Comparison of ENCODE assay signal across 10 cellular contexts in genomic region chr11:12163181-12163841, GRCh38. TPM values are rescaled to one million over a fixed set of nuclear protein-coding genes. Genes with fewer than 3 reads are reported as not detected.
DNase-seq lines count a peak whose midpoint lies in the region; ATAC-seq and TF ChIP-seq lines count a peak whose summit lies in the region.
"Had no signal": no experiment of that assay in that cellular context is flagged by ENCODE, and none has a peak within 500 bp of the region (broad histone marks: within the 10 kb centered on the region; RNA-seq: fewer than 3 reads in every experiment).

No MANE protein-coding gene starts in this region.

- H3K27me3 ChIP-seq in stomach, result no peaks in the 10 kb centered on the region
- no peaks in the 10 kb centered on the region for H3K27me3 ChIP-seq in CD8-positive, alpha-beta T cell (ENCODE audit: insufficient read depth, low read length)

- H3K4me1 Mint-ChIP-seq in CD8-positive, alpha-beta T cell (ENCODE audit: low read depth), result no peaks in the 10 kb centered on the region

- DNase-seq in HT1080 (ENCODE audit: low read depth) (peak; percentile 79), amniotic epithelial cell (ENCODE audit: low read depth) (peak; percentile 61), left cardiac atrium (peak; percentile 65), stomach (no peak), GOT3 (lab: John Stamatoyannopoulos, UW) (no peak)
- no peak for DNase-seq in CD8-positive, alpha-beta T cell
- DNase-seq: activated CD4-positive, alpha-beta T cell treated with anti-CD3 and anti-CD28 coated beads for 4 hours; NCI-H2171 had no signal

- H3K27ac Mint-ChIP-seq in CD8-positive, alpha-beta T cell, result no peak overlapping the region

- H3K4me3 Mint-ChIP-seq in CD8-positive, alpha-beta T cell, result no peak overlapping the region

- no peaks in the 10 kb centered on the region for H3K9me3 Mint-ChIP-seq in CD8-positive, alpha-beta T cell

- no peak for TF ChIP-seq CTCF in stomach (IDR thresholded peaks at IDR 0.05)
- TF ChIP-seq CTCF in CD8-positive, alpha-beta T cell (IDR thresholded peaks at IDR 0.05), result no peak

- peaks cover 16 to 44% (median 30%) of the 10 kb centered on the region in 4 donors for H3K36me3 ChIP-seq in stomach
- H3K36me3 ChIP-seq in CD8-positive, alpha-beta T cell (ENCODE audit: insufficient read depth, low read length), result no peaks in the 10 kb centered on the region

- H3K27ac ChIP-seq in stomach, result peak overlapping the region in 4 of 5 donors; percentile 85 to 91 (median 87)
- H3K27ac ChIP-seq in CD8-positive, alpha-beta T cell (ENCODE audit: low read depth, low read length), result no peak overlapping the region

- H3K36me3 Mint-ChIP-seq in CD8-positive, alpha-beta T cell, result no peaks in the 10 kb centered on the region

- H3K4me3 ChIP-seq in stomach, result no peak overlapping the region
- no peak overlapping the region for H3K4me3 ChIP-seq in CD8-positive, alpha-beta T cell (ENCODE audit: low read depth, low read length)

- POLR2A ChIA-PET in CD8-positive, alpha-beta T cell (lab: Charles Lee), result interaction anchor here (1.0 to 1.5 kb wide), 3 partner anchors 16 to 76 kb away, joined by 3 to 4 read pairs (median 4); no protein-coding TSS in a partner anchor

- intact Hi-C loops in left cardiac atrium (cut with DNase I), result loop anchor here in 1 of 2 donors (10.0 kb wide), 1 partner anchor 61 kb away; no protein-coding TSS in a partner anchor
- intact Hi-C loops in stomach (cut with DNase I; ENCODE audit: low total_unique reads), result no loop called here
- intact Hi-C loops in CD8-positive, alpha-beta T cell (cut with DNase I, micrococcal nuclease), result loop anchor here in 1 of 2 experiments (2.0 kb wide), 1 partner anchor 73 kb away; no protein-coding TSS in a partner anchor

- H3K27me3 Mint-ChIP-seq in CD8-positive, alpha-beta T cell (ENCODE audit: low read depth), result no peaks in the 10 kb centered on the region

- WGBS in stomach, 5 donors, result 74 to 89% (median 78%) methylated on average over 13 of the region's 13 CpGs

- ATAC-seq in left cardiac atrium, result peak; percentile 15 to 36
- no peak for ATAC-seq in HG03280 (IDR thresholded peaks at IDR 0.05; ENCODE audit: unreplicated experiment)
- no peak for ATAC-seq in CD8-positive, alpha-beta T cell
- ATAC-seq in GM19324 (IDR thresholded peaks at IDR 0.05; ENCODE audit: low FRiP score, unreplicated experiment), result no peak

- CTCF ChIA-PET in CD8-positive, alpha-beta T cell (lab: Charles Lee), result interaction anchor here (2.0 to 2.5 kb wide), 2 partner anchors 73 to 119 kb away, joined by 6 to 10 read pairs; no protein-coding TSS in a partner anchor

- no peaks in the 10 kb centered on the region for H3K9me3 ChIP-seq in stomach
- no peaks in the 10 kb centered on the region for H3K9me3 ChIP-seq in CD8-positive, alpha-beta T cell (ENCODE audit: low read length)

- H3K4me1 ChIP-seq in stomach, result peaks cover 32 to 92% (median 73%) of the 10 kb centered on the region in 4 donors
- no peaks in the 10 kb centered on the region for H3K4me1 ChIP-seq in CD8-positive, alpha-beta T cell (ENCODE audit: insufficient read depth, low read length)

- TF ChIP-seq EP300 in stomach (IDR thresholded peaks at IDR 0.05), result no peak

- TF ChIP-seq POLR2A in stomach (IDR thresholded peaks at IDR 0.05), result no peak

RNA-seq across cellular contexts. Expression of gene MICAL2, which starts 52.9 kb away (rescaled TPM):
- 254 and 314 TPM in 2 replicates for total RNA-seq in HT1080 (2014; rRNA removed; shearing (Covaris generic))
- polyA plus RNA-seq in HT1080 (2015; cell fraction: cytosol; rRNA removed), result 177 and 224 TPM in 2 replicates
- 244 and 254 TPM in 2 replicates for polyA plus RNA-seq in HT1080 (2015; cell fraction: nucleus; rRNA removed)
- total RNA-seq in left cardiac atrium (100 to 1,000 TPM in 1 of 2 donors, 10 to 100 TPM in 1; 74.5 to 128 TPM), stomach (100 to 1,000 TPM in 2 of 5 donors, 10 to 100 TPM in 3; 82.6 to 165 (median 86.1) TPM)
- 10 to 100 TPM; 11.2 to 31.4 (median 13.3) TPM for polyA plus RNA-seq in stomach
- total RNA-seq in CD8-positive, alpha-beta T cell, result 10 to 100 TPM; 15.8 TPM

Comparison
In these comparisons a context has a peak if more than half of its experiments do, and no peak if none do; other contexts are left out.
1. DNase-seq: peak in HT1080 (single experiment), amniotic epithelial cell (single experiment) and left cardiac atrium (single experiment); none in stomach (single experiment), CD8-positive, alpha-beta T cell (0 of 7) and GOT3 (single experiment).
2. ATAC-seq: peak in left cardiac atrium (2 of 2); none in HG03280 (single experiment), CD8-positive, alpha-beta T cell (single experiment) and GM19324 (single experiment).
3. RNA of gene MICAL2, which starts 52.9 kb away (total RNA-seq): 254 to 314 TPM in HT1080, 74.5 to 128 TPM in left cardiac atrium and 82.6 to 165 TPM in stomach; 15.8 TPM in CD8-positive, alpha-beta T cell; every median in the first group is over 4 times any median in the second.